In the genomic region with DNA sequence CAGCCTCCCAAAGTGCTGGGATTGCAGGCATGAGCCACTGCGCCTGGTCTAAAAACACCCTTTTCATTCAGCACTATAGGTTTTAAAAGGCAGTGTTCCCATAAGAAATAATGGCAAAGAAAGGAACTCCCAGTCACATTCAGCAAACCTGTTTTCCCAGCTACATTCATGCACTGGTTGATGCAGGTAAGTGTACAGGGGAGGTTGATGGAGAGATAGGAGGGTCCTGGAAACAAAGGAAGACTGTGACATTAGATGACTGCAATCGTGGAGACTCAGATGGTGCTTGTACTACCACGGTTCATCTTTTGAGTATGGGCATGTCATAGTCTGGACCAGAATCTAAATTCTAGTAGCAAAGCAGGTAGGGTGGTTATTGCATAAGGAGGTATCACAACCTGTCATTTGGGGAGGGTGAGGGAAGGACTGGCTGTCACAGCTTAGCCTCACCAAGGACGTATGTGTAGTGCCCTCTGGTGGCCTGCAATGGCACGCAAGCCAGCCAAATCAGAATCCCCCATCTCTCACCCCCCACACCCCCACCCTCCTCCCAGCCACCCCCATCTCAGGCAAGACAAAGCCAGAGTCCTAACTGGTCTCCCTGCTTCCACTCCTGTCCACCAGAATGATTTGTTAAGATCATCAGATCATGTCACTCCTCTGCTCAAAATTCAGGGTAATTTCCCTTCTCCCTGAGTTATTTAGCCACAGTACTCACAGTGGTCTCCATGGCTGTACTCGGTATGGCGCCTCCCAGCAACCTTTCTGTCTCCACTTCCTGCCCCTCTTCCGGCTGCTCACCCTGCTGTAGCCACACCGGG, we compare ENCODE assay signal across 1 cellular context.
TF ChIP-seq lines count a peak whose summit lies in the region.

No MANE protein-coding gene starts in this region.

TF ChIP-seq in HCT116, 20 proteins besides CTCF, POLR2A, EP300 and RAD21 (continued from another document):
- TF ChIP-seq, protein P1, sequence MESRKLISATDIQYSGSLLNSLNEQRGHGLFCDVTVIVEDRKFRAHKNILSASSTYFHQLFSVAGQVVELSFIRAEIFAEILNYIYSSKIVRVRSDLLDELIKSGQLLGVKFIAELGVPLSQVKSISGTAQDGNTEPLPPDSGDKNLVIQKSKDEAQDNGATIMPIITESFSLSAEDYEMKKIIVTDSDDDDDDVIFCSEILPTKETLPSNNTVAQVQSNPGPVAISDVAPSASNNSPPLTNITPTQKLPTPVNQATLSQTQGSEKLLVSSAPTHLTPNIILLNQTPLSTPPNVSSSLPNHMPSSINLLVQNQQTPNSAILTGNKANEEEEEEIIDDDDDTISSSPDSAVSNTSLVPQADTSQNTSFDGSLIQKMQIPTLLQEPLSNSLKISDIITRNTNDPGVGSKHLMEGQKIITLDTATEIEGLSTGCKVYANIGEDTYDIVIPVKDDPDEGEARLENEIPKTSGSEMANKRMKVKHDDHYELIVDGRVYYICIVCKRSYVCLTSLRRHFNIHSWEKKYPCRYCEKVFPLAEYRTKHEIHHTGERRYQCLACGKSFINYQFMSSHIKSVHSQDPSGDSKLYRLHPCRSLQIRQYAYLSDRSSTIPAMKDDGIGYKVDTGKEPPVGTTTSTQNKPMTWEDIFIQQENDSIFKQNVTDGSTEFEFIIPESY (IDR thresholded peaks at IDR 0.05; ENCODE audit: extremely low read depth, insufficient replicate concordance, low read length) = no peak
- TF ChIP-seq, protein P2, sequence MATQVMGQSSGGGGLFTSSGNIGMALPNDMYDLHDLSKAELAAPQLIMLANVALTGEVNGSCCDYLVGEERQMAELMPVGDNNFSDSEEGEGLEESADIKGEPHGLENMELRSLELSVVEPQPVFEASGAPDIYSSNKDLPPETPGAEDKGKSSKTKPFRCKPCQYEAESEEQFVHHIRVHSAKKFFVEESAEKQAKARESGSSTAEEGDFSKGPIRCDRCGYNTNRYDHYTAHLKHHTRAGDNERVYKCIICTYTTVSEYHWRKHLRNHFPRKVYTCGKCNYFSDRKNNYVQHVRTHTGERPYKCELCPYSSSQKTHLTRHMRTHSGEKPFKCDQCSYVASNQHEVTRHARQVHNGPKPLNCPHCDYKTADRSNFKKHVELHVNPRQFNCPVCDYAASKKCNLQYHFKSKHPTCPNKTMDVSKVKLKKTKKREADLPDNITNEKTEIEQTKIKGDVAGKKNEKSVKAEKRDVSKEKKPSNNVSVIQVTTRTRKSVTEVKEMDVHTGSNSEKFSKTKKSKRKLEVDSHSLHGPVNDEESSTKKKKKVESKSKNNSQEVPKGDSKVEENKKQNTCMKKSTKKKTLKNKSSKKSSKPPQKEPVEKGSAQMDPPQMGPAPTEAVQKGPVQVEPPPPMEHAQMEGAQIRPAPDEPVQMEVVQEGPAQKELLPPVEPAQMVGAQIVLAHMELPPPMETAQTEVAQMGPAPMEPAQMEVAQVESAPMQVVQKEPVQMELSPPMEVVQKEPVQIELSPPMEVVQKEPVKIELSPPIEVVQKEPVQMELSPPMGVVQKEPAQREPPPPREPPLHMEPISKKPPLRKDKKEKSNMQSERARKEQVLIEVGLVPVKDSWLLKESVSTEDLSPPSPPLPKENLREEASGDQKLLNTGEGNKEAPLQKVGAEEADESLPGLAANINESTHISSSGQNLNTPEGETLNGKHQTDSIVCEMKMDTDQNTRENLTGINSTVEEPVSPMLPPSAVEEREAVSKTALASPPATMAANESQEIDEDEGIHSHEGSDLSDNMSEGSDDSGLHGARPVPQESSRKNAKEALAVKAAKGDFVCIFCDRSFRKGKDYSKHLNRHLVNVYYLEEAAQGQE (IDR thresholded peaks at IDR 0.05; ENCODE audit: low read depth) = no peak
